Comparison of ENCODE assay signal across 2 cellular contexts in the genomic region with DNA sequence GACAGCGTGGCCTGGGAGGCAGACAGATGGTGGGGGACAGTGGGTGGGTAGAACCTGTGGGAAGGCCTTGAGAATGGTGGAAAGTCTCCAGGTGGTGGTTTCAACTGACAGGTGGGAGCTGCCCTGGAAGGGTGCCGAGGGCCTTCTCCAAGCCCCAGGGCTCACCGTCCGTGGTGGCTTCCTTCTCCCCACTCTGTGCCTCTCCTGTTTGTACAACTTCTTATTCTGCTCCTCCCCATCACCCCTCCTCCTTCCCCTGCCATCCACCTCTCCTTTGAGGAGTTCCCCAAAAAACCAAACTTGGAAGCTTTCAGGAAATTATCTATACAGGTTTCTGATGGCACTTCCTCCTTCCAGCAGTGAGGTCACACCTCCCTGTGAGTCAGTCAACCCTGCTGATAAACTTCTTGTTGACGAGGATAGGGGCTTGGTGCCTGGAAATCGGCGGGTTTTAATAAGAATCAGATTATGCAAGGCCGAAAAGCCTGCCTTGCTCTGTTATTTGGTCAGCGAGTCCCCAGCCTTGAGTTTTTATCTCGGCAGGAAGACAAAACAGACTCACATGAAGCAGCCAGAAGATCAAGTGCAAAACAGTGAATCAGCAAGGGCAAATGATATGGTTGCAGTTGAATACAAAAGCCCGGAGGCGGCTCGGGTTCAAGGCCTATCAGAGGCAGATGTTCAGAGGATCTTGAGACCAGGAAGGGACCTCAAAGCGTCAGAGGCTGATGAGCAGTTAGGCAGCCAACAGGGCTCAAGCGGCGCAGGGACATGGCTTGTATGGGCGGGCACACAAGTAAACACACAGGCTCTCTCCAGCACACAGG.
TF ChIP-seq lines count a peak whose summit lies in the region.

No MANE protein-coding gene starts in this region.

TF ChIP-seq in K562, 482 proteins besides CTCF, POLR2A, EP300 and RAD21 (continues in another document):
- TF ChIP-seq, protein P1, sequence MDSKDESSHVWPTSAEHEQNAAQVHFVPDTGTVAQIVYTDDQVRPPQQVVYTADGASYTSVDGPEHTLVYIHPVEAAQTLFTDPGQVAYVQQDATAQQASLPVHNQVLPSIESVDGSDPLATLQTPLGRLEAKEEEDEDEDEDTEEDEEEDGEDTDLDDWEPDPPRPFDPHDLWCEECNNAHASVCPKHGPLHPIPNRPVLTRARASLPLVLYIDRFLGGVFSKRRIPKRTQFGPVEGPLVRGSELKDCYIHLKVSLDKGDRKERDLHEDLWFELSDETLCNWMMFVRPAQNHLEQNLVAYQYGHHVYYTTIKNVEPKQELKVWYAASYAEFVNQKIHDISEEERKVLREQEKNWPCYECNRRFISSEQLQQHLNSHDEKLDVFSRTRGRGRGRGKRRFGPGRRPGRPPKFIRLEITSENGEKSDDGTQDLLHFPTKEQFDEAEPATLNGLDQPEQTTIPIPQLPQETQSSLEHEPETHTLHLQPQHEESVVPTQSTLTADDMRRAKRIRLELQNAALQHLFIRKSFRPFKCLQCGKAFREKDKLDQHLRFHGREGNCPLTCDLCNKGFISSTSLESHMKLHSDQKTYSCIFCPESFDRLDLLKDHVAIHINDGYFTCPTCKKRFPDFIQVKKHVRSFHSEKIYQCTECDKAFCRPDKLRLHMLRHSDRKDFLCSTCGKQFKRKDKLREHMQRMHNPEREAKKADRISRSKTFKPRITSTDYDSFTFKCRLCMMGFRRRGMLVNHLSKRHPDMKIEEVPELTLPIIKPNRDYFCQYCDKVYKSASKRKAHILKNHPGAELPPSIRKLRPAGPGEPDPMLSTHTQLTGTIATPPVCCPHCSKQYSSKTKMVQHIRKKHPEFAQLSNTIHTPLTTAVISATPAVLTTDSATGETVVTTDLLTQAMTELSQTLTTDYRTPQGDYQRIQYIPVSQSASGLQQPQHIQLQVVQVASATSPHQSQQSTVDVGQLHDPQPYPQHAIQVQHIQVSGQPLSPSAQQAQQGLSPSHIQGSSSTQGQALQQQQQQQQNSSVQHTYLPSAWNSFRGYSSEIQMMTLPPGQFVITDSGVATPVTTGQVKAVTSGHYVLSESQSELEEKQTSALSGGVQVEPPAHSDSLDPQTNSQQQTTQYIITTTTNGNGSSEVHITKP (IDR thresholded peaks at IDR 0.05; ENCODE audit: partially characterized antibody) = no peak
- TF ChIP-seq TEAD4 (IDR thresholded peaks at IDR 0.05; ENCODE audit: low read length) (peak; percentile 86), TEAD4 (CRISPR knock-in tag; IDR thresholded peaks at IDR 0.05; ENCODE audit: borderline replicate concordance) (no peak), TFAM (CRISPR knock-in tag; conservative IDR thresholded peaks at IDR 0.05) (no peak), GATAD2B (IDR thresholded peaks at IDR 0.05; ENCODE audit: borderline replicate concordance) (no peak; the same call in 1 of the 2 replicates), E2F3 (CRISPR knock-in tag; IDR thresholded peaks at IDR 0.05) (no peak), BCOR (IDR thresholded peaks at IDR 0.05) (peak; percentile 80), ZNF184 (CRISPR knock-in tag; IDR thresholded peaks at IDR 0.05) (no peak), MEF2A (IDR thresholded peaks at IDR 0.05; ENCODE audit: control insufficient read depth, low read depth, low read length) (no peak), MEIS2 (IDR thresholded peaks at IDR 0.05; ENCODE audit: partially characterized antibody) (peak; percentile 58), TARDBP (IDR thresholded peaks at IDR 0.05) (no peak)
- TF ChIP-seq, protein P2, sequence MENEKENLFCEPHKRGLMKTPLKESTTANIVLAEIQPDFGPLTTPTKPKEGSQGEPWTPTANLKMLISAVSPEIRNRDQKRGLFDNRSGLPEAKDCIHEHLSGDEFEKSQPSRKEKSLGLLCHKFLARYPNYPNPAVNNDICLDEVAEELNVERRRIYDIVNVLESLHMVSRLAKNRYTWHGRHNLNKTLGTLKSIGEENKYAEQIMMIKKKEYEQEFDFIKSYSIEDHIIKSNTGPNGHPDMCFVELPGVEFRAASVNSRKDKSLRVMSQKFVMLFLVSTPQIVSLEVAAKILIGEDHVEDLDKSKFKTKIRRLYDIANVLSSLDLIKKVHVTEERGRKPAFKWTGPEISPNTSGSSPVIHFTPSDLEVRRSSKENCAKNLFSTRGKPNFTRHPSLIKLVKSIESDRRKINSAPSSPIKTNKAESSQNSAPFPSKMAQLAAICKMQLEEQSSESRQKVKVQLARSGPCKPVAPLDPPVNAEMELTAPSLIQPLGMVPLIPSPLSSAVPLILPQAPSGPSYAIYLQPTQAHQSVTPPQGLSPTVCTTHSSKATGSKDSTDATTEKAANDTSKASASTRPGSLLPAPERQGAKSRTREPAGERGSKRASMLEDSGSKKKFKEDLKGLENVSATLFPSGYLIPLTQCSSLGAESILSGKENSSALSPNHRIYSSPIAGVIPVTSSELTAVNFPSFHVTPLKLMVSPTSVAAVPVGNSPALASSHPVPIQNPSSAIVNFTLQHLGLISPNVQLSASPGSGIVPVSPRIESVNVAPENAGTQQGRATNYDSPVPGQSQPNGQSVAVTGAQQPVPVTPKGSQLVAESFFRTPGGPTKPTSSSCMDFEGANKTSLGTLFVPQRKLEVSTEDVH (IDR thresholded peaks at IDR 0.05; ENCODE audit: low read depth, partially characterized antibody) = peak; percentile 60
- TF ChIP-seq, protein P3, sequence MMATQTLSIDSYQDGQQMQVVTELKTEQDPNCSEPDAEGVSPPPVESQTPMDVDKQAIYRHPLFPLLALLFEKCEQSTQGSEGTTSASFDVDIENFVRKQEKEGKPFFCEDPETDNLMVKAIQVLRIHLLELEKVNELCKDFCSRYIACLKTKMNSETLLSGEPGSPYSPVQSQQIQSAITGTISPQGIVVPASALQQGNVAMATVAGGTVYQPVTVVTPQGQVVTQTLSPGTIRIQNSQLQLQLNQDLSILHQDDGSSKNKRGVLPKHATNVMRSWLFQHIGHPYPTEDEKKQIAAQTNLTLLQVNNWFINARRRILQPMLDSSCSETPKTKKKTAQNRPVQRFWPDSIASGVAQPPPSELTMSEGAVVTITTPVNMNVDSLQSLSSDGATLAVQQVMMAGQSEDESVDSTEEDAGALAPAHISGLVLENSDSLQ (IDR thresholded peaks at IDR 0.05) = peak; percentile 89
- TF ChIP-seq, protein P4, sequence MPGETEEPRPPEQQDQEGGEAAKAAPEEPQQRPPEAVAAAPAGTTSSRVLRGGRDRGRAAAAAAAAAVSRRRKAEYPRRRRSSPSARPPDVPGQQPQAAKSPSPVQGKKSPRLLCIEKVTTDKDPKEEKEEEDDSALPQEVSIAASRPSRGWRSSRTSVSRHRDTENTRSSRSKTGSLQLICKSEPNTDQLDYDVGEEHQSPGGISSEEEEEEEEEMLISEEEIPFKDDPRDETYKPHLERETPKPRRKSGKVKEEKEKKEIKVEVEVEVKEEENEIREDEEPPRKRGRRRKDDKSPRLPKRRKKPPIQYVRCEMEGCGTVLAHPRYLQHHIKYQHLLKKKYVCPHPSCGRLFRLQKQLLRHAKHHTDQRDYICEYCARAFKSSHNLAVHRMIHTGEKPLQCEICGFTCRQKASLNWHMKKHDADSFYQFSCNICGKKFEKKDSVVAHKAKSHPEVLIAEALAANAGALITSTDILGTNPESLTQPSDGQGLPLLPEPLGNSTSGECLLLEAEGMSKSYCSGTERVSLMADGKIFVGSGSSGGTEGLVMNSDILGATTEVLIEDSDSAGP (CRISPR knock-in tag; IDR thresholded peaks at IDR 0.05) = no peak
- TF ChIP-seq, protein P5, sequence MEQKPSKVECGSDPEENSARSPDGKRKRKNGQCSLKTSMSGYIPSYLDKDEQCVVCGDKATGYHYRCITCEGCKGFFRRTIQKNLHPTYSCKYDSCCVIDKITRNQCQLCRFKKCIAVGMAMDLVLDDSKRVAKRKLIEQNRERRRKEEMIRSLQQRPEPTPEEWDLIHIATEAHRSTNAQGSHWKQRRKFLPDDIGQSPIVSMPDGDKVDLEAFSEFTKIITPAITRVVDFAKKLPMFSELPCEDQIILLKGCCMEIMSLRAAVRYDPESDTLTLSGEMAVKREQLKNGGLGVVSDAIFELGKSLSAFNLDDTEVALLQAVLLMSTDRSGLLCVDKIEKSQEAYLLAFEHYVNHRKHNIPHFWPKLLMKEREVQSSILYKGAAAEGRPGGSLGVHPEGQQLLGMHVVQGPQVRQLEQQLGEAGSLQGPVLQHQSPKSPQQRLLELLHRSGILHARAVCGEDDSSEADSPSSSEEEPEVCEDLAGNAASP (IDR thresholded peaks at IDR 0.05) = no peak

TF ChIP-seq in HEK293T, 16 proteins besides CTCF, POLR2A, EP300 and RAD21:
- TF ChIP-seq FOXM1 (IDR thresholded peaks at IDR 0.05; ENCODE audit: borderline replicate concordance) = no peak
- no peak for TF ChIP-seq CTBP1 (IDR thresholded peaks at IDR 0.05; ENCODE audit: borderline replicate concordance)
- no peak for TF ChIP-seq BHLHE40 (IDR thresholded peaks at IDR 0.05; ENCODE audit: borderline replicate concordance)
- no peak for TF ChIP-seq SUZ12 (IDR thresholded peaks at IDR 0.05)
- TF ChIP-seq ELF4 (IDR thresholded peaks at IDR 0.05) = no peak
- TF ChIP-seq TARDBP (IDR thresholded peaks at IDR 0.05) = no peak
- no peak for TF ChIP-seq ARNT (IDR thresholded peaks at IDR 0.05)
- no peak for TF ChIP-seq ZNF384 (IDR thresholded peaks at IDR 0.05)
- TF ChIP-seq NFRKB (IDR thresholded peaks at IDR 0.05) = no peak
- TF ChIP-seq LEF1 (IDR thresholded peaks at IDR 0.05; ENCODE audit: borderline replicate concordance) = no peak
- TF ChIP-seq FOXA1 (IDR thresholded peaks at IDR 0.05) = no peak
- no peak for TF ChIP-seq FOXK2 (IDR thresholded peaks at IDR 0.05)
- TF ChIP-seq HDGF (IDR thresholded peaks at IDR 0.05; ENCODE audit: borderline replicate concordance) = no peak
- no peak for TF ChIP-seq SP1 (IDR thresholded peaks at IDR 0.05)
- no peak for TF ChIP-seq L3MBTL2 (conservative IDR thresholded peaks at IDR 0.05)
- TF ChIP-seq, protein P3 (IDR thresholded peaks at IDR 0.05) = no peak
